In the genomic region with DNA sequence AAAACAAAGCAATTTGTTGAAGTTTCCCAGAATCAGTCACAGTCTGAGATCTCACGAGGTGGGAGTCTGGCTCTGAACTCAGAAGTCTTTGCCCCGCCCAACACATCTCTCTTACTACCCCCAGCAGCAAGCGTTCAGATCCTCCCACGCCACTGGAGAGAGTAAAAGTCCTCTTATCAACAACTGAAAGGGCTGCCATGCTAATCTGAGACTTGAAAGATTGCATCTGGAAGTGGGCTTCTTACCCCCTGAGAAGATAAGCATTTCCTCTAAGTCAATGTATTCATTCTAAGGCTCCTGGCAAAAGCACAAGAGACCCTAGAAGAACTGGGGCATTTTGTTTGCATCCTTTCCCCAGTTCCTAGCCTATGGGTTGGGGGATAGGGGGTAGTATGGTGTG, we compare ENCODE assay signal across 1 cellular context.
A peak's percentile ranks its signal among the peaks of the same experiment; 100 is the strongest.
TF ChIP-seq lines count a peak whose summit lies in the region.

No MANE protein-coding gene starts in this region.

TF ChIP-seq in K562, 482 proteins besides CTCF, POLR2A, EP300 and RAD21 (continued from another document and continues in another):
- TF ChIP-seq, protein P1, sequence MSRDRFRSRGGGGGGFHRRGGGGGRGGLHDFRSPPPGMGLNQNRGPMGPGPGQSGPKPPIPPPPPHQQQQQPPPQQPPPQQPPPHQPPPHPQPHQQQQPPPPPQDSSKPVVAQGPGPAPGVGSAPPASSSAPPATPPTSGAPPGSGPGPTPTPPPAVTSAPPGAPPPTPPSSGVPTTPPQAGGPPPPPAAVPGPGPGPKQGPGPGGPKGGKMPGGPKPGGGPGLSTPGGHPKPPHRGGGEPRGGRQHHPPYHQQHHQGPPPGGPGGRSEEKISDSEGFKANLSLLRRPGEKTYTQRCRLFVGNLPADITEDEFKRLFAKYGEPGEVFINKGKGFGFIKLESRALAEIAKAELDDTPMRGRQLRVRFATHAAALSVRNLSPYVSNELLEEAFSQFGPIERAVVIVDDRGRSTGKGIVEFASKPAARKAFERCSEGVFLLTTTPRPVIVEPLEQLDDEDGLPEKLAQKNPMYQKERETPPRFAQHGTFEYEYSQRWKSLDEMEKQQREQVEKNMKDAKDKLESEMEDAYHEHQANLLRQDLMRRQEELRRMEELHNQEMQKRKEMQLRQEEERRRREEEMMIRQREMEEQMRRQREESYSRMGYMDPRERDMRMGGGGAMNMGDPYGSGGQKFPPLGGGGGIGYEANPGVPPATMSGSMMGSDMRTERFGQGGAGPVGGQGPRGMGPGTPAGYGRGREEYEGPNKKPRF (IDR thresholded peaks at IDR 0.05; ENCODE audit: low read depth, low read length) = no peak
- TF ChIP-seq ZNF75A (CRISPR knock-in tag; IDR thresholded peaks at IDR 0.05) (no peak), JUND (IDR thresholded peaks at IDR 0.05; ENCODE audit: borderline replicate concordance, low read depth, low read length) (peak; percentile 21; the same call in 1 of the 2 replicates), JUND (tag; IDR thresholded peaks at IDR 0.05; ENCODE audit: borderline replicate concordance, low read depth, low read length) (no peak; the same call in 2 of the 3 replicates), SMAD3 (CRISPR knock-in tag; conservative IDR thresholded peaks at IDR 0.05) (no peak), NELFE (IDR thresholded peaks at IDR 0.05; ENCODE audit: insufficient read depth, insufficient read length) (no peak), ZNF282 (CRISPR knock-in tag; IDR thresholded peaks at IDR 0.05) (no peak), DMBX1 (CRISPR knock-in tag; IDR thresholded peaks at IDR 0.05; ENCODE audit: borderline replicate concordance) (no peak), MAZ (CRISPR knock-in tag; conservative IDR thresholded peaks at IDR 0.05 in 1 of 2, IDR thresholded peaks at IDR 0.05 in 1 of 2) (peak in 1 of 2 experiments; percentile 69; a peak in 3 of 4 replicates), BRF1 (IDR thresholded peaks at IDR 0.05; ENCODE audit: borderline replicate concordance, extremely low read depth, insufficient read length) (no peak), ZNF174 (CRISPR knock-in tag; IDR thresholded peaks at IDR 0.05) (no peak), HNRNPL (IDR thresholded peaks at IDR 0.05; ENCODE audit: low read depth, low read length) (no peak), MEIS2 (IDR thresholded peaks at IDR 0.05; ENCODE audit: partially characterized antibody) (peak; percentile 52), CXXC5 (CRISPR knock-in tag; IDR thresholded peaks at IDR 0.05) (peak; percentile 8; the same call in 1 of the 2 replicates), KLF13 (tag; IDR thresholded peaks at IDR 0.05; ENCODE audit: borderline replicate concordance, low read depth) (no peak), MTA3 (IDR thresholded peaks at IDR 0.05; ENCODE audit: borderline replicate concordance) (peak; percentile 50; the same call in 1 of the 2 replicates), STAG1 (CRISPR knock-in tag; IDR thresholded peaks at IDR 0.05; ENCODE audit: borderline replicate concordance) (no peak), TAF7 (tag; IDR thresholded peaks at IDR 0.05) (no peak), ZNF445 (CRISPR knock-in tag; IDR thresholded peaks at IDR 0.05; ENCODE audit: low read depth) (no peak), ZC3H4 (CRISPR knock-in tag; IDR thresholded peaks at IDR 0.05; ENCODE audit: borderline replicate concordance) (no peak)
- TF ChIP-seq, protein P2, sequence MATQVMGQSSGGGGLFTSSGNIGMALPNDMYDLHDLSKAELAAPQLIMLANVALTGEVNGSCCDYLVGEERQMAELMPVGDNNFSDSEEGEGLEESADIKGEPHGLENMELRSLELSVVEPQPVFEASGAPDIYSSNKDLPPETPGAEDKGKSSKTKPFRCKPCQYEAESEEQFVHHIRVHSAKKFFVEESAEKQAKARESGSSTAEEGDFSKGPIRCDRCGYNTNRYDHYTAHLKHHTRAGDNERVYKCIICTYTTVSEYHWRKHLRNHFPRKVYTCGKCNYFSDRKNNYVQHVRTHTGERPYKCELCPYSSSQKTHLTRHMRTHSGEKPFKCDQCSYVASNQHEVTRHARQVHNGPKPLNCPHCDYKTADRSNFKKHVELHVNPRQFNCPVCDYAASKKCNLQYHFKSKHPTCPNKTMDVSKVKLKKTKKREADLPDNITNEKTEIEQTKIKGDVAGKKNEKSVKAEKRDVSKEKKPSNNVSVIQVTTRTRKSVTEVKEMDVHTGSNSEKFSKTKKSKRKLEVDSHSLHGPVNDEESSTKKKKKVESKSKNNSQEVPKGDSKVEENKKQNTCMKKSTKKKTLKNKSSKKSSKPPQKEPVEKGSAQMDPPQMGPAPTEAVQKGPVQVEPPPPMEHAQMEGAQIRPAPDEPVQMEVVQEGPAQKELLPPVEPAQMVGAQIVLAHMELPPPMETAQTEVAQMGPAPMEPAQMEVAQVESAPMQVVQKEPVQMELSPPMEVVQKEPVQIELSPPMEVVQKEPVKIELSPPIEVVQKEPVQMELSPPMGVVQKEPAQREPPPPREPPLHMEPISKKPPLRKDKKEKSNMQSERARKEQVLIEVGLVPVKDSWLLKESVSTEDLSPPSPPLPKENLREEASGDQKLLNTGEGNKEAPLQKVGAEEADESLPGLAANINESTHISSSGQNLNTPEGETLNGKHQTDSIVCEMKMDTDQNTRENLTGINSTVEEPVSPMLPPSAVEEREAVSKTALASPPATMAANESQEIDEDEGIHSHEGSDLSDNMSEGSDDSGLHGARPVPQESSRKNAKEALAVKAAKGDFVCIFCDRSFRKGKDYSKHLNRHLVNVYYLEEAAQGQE (CRISPR knock-in tag; IDR thresholded peaks at IDR 0.05; ENCODE audit: low read depth) = no peak
- TF ChIP-seq, protein P3, sequence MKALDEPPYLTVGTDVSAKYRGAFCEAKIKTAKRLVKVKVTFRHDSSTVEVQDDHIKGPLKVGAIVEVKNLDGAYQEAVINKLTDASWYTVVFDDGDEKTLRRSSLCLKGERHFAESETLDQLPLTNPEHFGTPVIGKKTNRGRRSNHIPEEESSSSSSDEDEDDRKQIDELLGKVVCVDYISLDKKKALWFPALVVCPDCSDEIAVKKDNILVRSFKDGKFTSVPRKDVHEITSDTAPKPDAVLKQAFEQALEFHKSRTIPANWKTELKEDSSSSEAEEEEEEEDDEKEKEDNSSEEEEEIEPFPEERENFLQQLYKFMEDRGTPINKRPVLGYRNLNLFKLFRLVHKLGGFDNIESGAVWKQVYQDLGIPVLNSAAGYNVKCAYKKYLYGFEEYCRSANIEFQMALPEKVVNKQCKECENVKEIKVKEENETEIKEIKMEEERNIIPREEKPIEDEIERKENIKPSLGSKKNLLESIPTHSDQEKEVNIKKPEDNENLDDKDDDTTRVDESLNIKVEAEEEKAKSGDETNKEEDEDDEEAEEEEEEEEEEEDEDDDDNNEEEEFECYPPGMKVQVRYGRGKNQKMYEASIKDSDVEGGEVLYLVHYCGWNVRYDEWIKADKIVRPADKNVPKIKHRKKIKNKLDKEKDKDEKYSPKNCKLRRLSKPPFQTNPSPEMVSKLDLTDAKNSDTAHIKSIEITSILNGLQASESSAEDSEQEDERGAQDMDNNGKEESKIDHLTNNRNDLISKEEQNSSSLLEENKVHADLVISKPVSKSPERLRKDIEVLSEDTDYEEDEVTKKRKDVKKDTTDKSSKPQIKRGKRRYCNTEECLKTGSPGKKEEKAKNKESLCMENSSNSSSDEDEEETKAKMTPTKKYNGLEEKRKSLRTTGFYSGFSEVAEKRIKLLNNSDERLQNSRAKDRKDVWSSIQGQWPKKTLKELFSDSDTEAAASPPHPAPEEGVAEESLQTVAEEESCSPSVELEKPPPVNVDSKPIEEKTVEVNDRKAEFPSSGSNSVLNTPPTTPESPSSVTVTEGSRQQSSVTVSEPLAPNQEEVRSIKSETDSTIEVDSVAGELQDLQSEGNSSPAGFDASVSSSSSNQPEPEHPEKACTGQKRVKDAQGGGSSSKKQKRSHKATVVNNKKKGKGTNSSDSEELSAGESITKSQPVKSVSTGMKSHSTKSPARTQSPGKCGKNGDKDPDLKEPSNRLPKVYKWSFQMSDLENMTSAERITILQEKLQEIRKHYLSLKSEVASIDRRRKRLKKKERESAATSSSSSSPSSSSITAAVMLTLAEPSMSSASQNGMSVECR (CRISPR knock-in tag; IDR thresholded peaks at IDR 0.05) = no peak
- TF ChIP-seq, protein P4, sequence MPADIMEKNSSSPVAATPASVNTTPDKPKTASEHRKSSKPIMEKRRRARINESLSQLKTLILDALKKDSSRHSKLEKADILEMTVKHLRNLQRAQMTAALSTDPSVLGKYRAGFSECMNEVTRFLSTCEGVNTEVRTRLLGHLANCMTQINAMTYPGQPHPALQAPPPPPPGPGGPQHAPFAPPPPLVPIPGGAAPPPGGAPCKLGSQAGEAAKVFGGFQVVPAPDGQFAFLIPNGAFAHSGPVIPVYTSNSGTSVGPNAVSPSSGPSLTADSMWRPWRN (IDR thresholded peaks at IDR 0.05; ENCODE audit: low read depth) = peak; percentile 63; the same call in 1 of the 2 replicates
- TF ChIP-seq, protein P5, sequence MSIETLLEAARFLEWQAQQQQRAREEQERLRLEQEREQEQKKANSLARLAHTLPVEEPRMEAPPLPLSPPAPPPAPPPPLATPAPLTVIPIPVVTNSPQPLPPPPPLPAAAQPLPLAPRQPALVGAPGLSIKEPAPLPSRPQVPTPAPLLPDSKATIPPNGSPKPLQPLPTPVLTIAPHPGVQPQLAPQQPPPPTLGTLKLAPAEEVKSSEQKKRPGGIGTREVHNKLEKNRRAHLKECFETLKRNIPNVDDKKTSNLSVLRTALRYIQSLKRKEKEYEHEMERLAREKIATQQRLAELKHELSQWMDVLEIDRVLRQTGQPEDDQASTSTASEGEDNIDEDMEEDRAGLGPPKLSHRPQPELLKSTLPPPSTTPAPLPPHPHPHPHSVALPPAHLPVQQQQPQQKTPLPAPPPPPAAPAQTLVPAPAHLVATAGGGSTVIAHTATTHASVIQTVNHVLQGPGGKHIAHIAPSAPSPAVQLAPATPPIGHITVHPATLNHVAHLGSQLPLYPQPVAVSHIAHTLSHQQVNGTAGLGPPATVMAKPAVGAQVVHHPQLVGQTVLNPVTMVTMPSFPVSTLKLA (conservative IDR thresholded peaks at IDR 0.05) = peak in 1 of 2 experiments; percentile 33; a peak in 2 of 4 replicates
- TF ChIP-seq, protein P6, sequence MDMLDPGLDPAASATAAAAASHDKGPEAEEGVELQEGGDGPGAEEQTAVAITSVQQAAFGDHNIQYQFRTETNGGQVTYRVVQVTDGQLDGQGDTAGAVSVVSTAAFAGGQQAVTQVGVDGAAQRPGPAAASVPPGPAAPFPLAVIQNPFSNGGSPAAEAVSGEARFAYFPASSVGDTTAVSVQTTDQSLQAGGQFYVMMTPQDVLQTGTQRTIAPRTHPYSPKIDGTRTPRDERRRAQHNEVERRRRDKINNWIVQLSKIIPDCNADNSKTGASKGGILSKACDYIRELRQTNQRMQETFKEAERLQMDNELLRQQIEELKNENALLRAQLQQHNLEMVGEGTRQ (CRISPR knock-in tag; IDR thresholded peaks at IDR 0.05) = no peak
- TF ChIP-seq, protein P7, sequence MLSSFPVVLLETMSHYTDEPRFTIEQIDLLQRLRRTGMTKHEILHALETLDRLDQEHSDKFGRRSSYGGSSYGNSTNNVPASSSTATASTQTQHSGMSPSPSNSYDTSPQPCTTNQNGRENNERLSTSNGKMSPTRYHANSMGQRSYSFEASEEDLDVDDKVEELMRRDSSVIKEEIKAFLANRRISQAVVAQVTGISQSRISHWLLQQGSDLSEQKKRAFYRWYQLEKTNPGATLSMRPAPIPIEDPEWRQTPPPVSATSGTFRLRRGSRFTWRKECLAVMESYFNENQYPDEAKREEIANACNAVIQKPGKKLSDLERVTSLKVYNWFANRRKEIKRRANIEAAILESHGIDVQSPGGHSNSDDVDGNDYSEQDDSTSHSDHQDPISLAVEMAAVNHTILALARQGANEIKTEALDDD (IDR thresholded peaks at IDR 0.05) = peak; percentile 45; the same call in 1 of the 2 replicates
- TF ChIP-seq, protein P8, sequence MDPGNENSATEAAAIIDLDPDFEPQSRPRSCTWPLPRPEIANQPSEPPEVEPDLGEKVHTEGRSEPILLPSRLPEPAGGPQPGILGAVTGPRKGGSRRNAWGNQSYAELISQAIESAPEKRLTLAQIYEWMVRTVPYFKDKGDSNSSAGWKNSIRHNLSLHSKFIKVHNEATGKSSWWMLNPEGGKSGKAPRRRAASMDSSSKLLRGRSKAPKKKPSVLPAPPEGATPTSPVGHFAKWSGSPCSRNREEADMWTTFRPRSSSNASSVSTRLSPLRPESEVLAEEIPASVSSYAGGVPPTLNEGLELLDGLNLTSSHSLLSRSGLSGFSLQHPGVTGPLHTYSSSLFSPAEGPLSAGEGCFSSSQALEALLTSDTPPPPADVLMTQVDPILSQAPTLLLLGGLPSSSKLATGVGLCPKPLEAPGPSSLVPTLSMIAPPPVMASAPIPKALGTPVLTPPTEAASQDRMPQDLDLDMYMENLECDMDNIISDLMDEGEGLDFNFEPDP (CRISPR knock-in tag; IDR thresholded peaks at IDR 0.05) = no peak
- TF ChIP-seq, protein P9, sequence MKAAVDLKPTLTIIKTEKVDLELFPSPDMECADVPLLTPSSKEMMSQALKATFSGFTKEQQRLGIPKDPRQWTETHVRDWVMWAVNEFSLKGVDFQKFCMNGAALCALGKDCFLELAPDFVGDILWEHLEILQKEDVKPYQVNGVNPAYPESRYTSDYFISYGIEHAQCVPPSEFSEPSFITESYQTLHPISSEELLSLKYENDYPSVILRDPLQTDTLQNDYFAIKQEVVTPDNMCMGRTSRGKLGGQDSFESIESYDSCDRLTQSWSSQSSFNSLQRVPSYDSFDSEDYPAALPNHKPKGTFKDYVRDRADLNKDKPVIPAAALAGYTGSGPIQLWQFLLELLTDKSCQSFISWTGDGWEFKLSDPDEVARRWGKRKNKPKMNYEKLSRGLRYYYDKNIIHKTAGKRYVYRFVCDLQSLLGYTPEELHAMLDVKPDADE (conservative IDR thresholded peaks at IDR 0.05; ENCODE audit: control insufficient read depth, low read depth, low read length) = no peak
